ENCODE assay signal across 8 cellular contexts in genomic region chr9:131422241-131422792, GRCh38. TPM values are rescaled to one million over a fixed set of nuclear protein-coding genes. Genes with fewer than 3 reads are reported as not detected.
DNase-seq lines count a peak whose midpoint lies in the region; ATAC-seq and TF ChIP-seq lines count a peak whose summit lies in the region.

No MANE protein-coding gene starts in this region.

- H3K9me3 ChIP-seq in right lobe of liver, result no peaks in the 10 kb centered on the region

- in situ Hi-C loops in brain microvascular endothelial cell (cut with HindIII; ENCODE audit: low pct_ligation_motif_present, low sequenced_read_pairs) (no loop called here), GM13977 (cut with MboI; ENCODE audit: low pct_unique_long_range_greater_than_20kb, low sequenced_read_pairs, unreplicated experiment) (no loop called here)

- H3K27me3 ChIP-seq in brain microvascular endothelial cell (replicated peaks) (no peaks in the 10 kb centered on the region), right lobe of liver (no peaks in the 10 kb centered on the region)

- no peak for TF ChIP-seq POLR2A in right lobe of liver (IDR thresholded peaks at IDR 0.05)

- DNase-seq in HT-29 (ENCODE audit: low spot score), result peak; percentile 82
- no peak for DNase-seq in brain microvascular endothelial cell
- peak; percentile 70 to 82 (median 76) for DNase-seq in right lobe of liver
- DNase-seq in NCI-H345 (lab: John Stamatoyannopoulos, UW), result no peak
- DNase-seq in GM13977 (ENCODE audit: low spot score), result no peak
- no peak for DNase-seq in midbrain (lab: John Stamatoyannopoulos, UW)

- H3K36me3 ChIP-seq in brain microvascular endothelial cell (replicated peaks) (peaks cover 8% of the 10 kb centered on the region), right lobe of liver (no peaks in the 10 kb centered on the region)

- H3K27ac ChIP-seq in 22Rv1 (peak overlapping the region; percentile 57), brain microvascular endothelial cell (peak overlapping the region; percentile 67), right lobe of liver (peak overlapping the region; percentile 25 to 70 (median 42))

- intact Hi-C loops in right lobe of liver (cut with DNase I), result no loop called here

- WGBS in right lobe of liver (ENCODE audit: insufficient coverage, low coverage, low lambda C conversion rate, missing lambda C conversion rate), result 29% methylated on average over 12 of the region's 12 CpGs

- peak; percentile 69 to 79 (median 71) for ATAC-seq in right lobe of liver
- ATAC-seq in HG02884 (IDR thresholded peaks at IDR 0.05; ENCODE audit: unreplicated experiment), result no peak

- TF ChIP-seq CTCF in 22Rv1 (IDR thresholded peaks at IDR 0.05), result peak; percentile 61
- peak; percentile 35 for TF ChIP-seq CTCF in brain microvascular endothelial cell (IDR thresholded peaks at IDR 0.05; ENCODE audit: low read depth, low read length, missing control alignments)
- peak; percentile 38 to 56 (median 50) for TF ChIP-seq CTCF in right lobe of liver (IDR thresholded peaks at IDR 0.05)
- no peak for TF ChIP-seq CTCF in GM13977 (IDR thresholded peaks at IDR 0.05; ENCODE audit: extremely low read depth, insufficient read depth, missing control alignments)

- H3K4me3 ChIP-seq in brain microvascular endothelial cell (ENCODE audit: low read depth, low read length), result no peak overlapping the region
- H3K4me3 ChIP-seq in right lobe of liver, result peak overlapping the region in 1 of 3 donors; percentile 9

- H3K4me1 ChIP-seq in right lobe of liver, result peaks cover 2 to 68% (median 36%) of the 10 kb centered on the region in 4 donors

RNA-seq across cellular contexts. Expression of gene PRRC2B, which starts 28.4 kb away (rescaled TPM):
- 96.5 and 106 TPM in 2 replicates for total RNA-seq in HT-29 (2014; rRNA removed; shearing (Covaris generic))
- total RNA-seq in right lobe of liver, result 10 to 100 TPM; 53.7 to 82.6 (median 57.3) TPM

Comparison
In these comparisons a context has a peak if more than half of its experiments do, and no peak if none do; other contexts are left out.
1. DNase-seq: peak in HT-29 (single experiment) and right lobe of liver (3 of 3); none in brain microvascular endothelial cell (single experiment), NCI-H345 (single experiment), GM13977 (single experiment) and midbrain (single experiment).
2. Peak in every context shown above with its lines, with median percentiles within 50 percentile points of each other: H3K27ac ChIP-seq.